In genomic region chr2:46277470-46278190, GRCh38 we compare ENCODE assay signal across 1 cellular context.
TF ChIP-seq lines count a peak whose summit lies in the region.

No MANE protein-coding gene starts in this region.

TF ChIP-seq in IMR-90, 13 proteins besides CTCF, POLR2A, EP300 and RAD21:
- TF ChIP-seq CHD1 (IDR thresholded peaks at IDR 0.05; ENCODE audit: low read depth, low read length) (no peak), RFX5 (IDR thresholded peaks at IDR 0.05; ENCODE audit: low read depth, low read length) (no peak), MAFK (IDR thresholded peaks at IDR 0.05; ENCODE audit: low read depth, low read length) (no peak), RCOR1 (IDR thresholded peaks at IDR 0.05; ENCODE audit: insufficient replicate concordance, low read length) (no peak), ELK1 (IDR thresholded peaks at IDR 0.05; ENCODE audit: borderline replicate concordance, low read depth, low read length) (no peak), CEBPB (IDR thresholded peaks at IDR 0.05; ENCODE audit: low read depth, low read length) (no peak), USF2 (IDR thresholded peaks at IDR 0.05; ENCODE audit: low read depth, low read length) (no peak), FOS (IDR thresholded peaks at IDR 0.05; ENCODE audit: low read depth, low read length) (no peak), NFE2L2 (IDR thresholded peaks at IDR 0.05; ENCODE audit: low read depth, low read length) (no peak), BHLHE40 (IDR thresholded peaks at IDR 0.05; ENCODE audit: low read depth, low read length) (no peak), MXI1 (IDR thresholded peaks at IDR 0.05; ENCODE audit: borderline replicate concordance, low read depth, low read length) (no peak), SMC3 (IDR thresholded peaks at IDR 0.05; ENCODE audit: low read depth, low read length) (no peak), MAZ (IDR thresholded peaks at IDR 0.05; ENCODE audit: borderline replicate concordance, low read depth, low read length) (no peak)
